In the genomic region with DNA sequence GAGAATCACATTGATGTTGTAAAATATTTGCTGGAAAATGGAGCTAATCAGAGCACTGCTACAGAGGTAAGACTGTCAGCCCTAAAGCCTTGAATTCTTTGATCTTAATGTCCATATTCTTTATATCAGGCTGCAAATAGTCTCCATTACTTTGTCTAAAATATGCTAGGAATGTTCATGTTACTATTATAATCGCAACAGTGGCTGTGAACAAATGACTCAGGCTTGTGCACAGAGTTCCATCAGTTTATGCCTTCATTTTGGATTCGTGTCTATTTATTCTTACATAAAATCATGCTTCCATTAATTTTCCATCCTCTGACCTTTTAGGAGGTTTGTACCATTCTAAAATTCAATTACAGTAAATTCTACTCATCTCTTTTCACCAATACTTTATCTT, we compare ENCODE assay signal across 27 cellular contexts.
DNase-seq lines count a peak whose midpoint lies in the region; ATAC-seq and TF ChIP-seq lines count a peak whose summit lies in the region.
"Had no signal": no experiment of that assay in that cellular context is flagged by ENCODE, and none has a peak within 500 bp of the region (broad histone marks: within the 10 kb centered on the region; RNA-seq: fewer than 3 reads in every experiment).

No MANE protein-coding gene starts in this region.

- DNase-seq in GM03348 (ENCODE audit: low spot score) (peak; percentile 36), astrocyte of the hippocampus (ENCODE audit: low read depth, low spot score) (peak; percentile 28), glomerular visceral epithelial cell (ENCODE audit: extremely low spot score) (peak; percentile 8), retinal pigment epithelial cell (ENCODE audit: low read depth) (peak; percentile 27), NCI-H2196 treated with DMSO at 0.1 percent for 48 hours (lab: John Stamatoyannopoulos, UW; ENCODE audit: unreplicated experiment) (no peak), NAMALWA (ENCODE audit: low spot score) (no peak), mucosa of gallbladder (ENCODE audit: low spot score) (no peak)
- DNase-seq: activated CD4-positive, alpha-beta T cell treated with anti-CD3 and anti-CD28 coated beads for 36 hours; activated effector memory CD4-positive, alpha-beta T cell treated with anti-CD3 and anti-CD28 coated beads, Interleukin-2, amount 50 U/mL, for 16 hours; activated naive CD8-positive, alpha-beta T cell treated with anti-CD3 and anti-CD28 coated beads, Interleukin-2, amount 10 ng/mL, durations not matched to agents 7 days and 5 days; Calu3; colonic mucosa; effector CD8-positive, alpha-beta T cell; erythroblast; gastrocnemius medialis; hypothalamus; NCI-H1105 treated with DMSO at 0.1 percent for 48 hours; NCI-H1930; NCI-H526 treated with DMSO at 0.1 percent for 48 hours; PC-9; stimulated activated naive B cell treated with anti-CD40 and anti-IgM and Interleukin-4, amounts not matched to agents 10 μg/mL and 1 μg/mL and 100 μg/mL, for 72 hours; upper lobe of right lung had no signal

- H3K4me3 ChIP-seq in retinal pigment epithelial cell (ENCODE audit: low read length) = no peak overlapping the region
- H3K4me3 ChIP-seq: breast epithelium, colonic mucosa, gastrocnemius medialis, PC-9, suprapubic skin, upper lobe of right lung had no signal

- no peak for TF ChIP-seq CTCF in retinal pigment epithelial cell (conservative IDR thresholded peaks at IDR 0.05; ENCODE audit: low read depth, low read length)

- no peak for ATAC-seq in GM18502 (IDR thresholded peaks at IDR 0.05; ENCODE audit: poor library complexity, unreplicated experiment)
- ATAC-seq: activated CD4-positive, alpha-beta T cell treated with anti-CD3 and anti-CD28 coated beads for 36 hours; gastrocnemius medialis; Right ventricle myocardium inferior; sciatic nerve; stimulated activated naive B cell treated with anti-CD40 and anti-IgM and Interleukin-4, amounts not matched to agents 10 μg/mL and 1 μg/mL and 100 μg/mL, for 72 hours; upper lobe of right lung had no signal

Comparison
In these comparisons a context has a peak if more than half of its experiments do, and no peak if none do; other contexts are left out.
1. DNase-seq: peak in GM03348 (single experiment), astrocyte of the hippocampus (single experiment), glomerular visceral epithelial cell (single experiment) and retinal pigment epithelial cell (single experiment); none in NCI-H2196 treated with DMSO at 0.1 percent for 48 hours (single experiment), NAMALWA (single experiment) and mucosa of gallbladder (single experiment).